ENCODE assay signal across 14 cellular contexts in genomic region chr1:206455320-206455680, GRCh38.
"Had no signal": no experiment of that assay in that cellular context is flagged by ENCODE, and none has a peak within 500 bp of the region (broad histone marks: within the 10 kb centered on the region; RNA-seq: fewer than 3 reads in every experiment).

No MANE protein-coding gene starts in this region.

- ATAC-seq: activated T-helper 17 cell treated with anti-CD3 and anti-CD28 coated beads, Interleukin-2, amount 50 U/mL, for 72 hours; left ventricle myocardium superior; natural killer cell; psoas muscle had no signal

- H3K9me3 ChIP-seq: ascending aorta, psoas muscle, stomach, testis had no signal

- DNase-seq: activated B cell treated with CpG ODN at 0.5 μM for 24 hours; activated CD4-positive, alpha-beta T cell treated with anti-CD3 and anti-CD28 coated beads, Interleukin-2, amount 50 U/mL, for 1 hour; activated CD8-positive, alpha-beta memory T cell treated with anti-CD3 and anti-CD28 coated beads for 24 hours; activated naive CD4-positive, alpha-beta T cell treated with Interleukin-2 at 50 U/mL for 16 hours; foreskin fibroblast; left ventricle myocardium superior; natural killer cell; psoas muscle; stomach; testis had no signal

- H3K9me3 Mint-ChIP-seq: activated B cell treated with CpG ODN at 0.5 μM for 24 hours; activated T-helper 17 cell treated with anti-CD3 and anti-CD28 coated beads, Interleukin-2, amount 50 U/mL, for 72 hours; memory B cell; natural killer cell; T-helper 1 cell treated with Interleukin-12 subunit alpha and Interleukin-12 subunit beta and Interleukin-4 antibody, amounts not matched to agents 30 μg/mL and 1 μg/mL, for 36 hours had no signal

- H3K4me3 Mint-ChIP-seq: activated B cell treated with CpG ODN at 0.5 μM for 24 hours; activated T-helper 17 cell treated with anti-CD3 and anti-CD28 coated beads, Interleukin-2, amount 50 U/mL, for 72 hours; memory B cell; natural killer cell; T-helper 1 cell treated with Interleukin-12 subunit alpha and Interleukin-12 subunit beta and Interleukin-4 antibody, amounts not matched to agents 30 μg/mL and 1 μg/mL, for 36 hours had no signal

- H3K4me1 Mint-ChIP-seq: activated B cell treated with CpG ODN at 0.5 μM for 24 hours, memory B cell, natural killer cell had no signal

- H3K27me3 Mint-ChIP-seq: activated B cell treated with CpG ODN at 0.5 μM for 24 hours; activated T-helper 17 cell treated with anti-CD3 and anti-CD28 coated beads, Interleukin-2, amount 50 U/mL, for 72 hours; memory B cell had no signal

- H3K27ac Mint-ChIP-seq: activated B cell treated with CpG ODN at 0.5 μM for 24 hours; activated T-helper 17 cell treated with anti-CD3 and anti-CD28 coated beads, Interleukin-2, amount 50 U/mL, for 72 hours; memory B cell; natural killer cell had no signal
